In genomic region chr9:114323849-114324248, GRCh38 we compare ENCODE assay signal across 12 cellular contexts. TPM values are rescaled to one million over a fixed set of nuclear protein-coding genes. Genes with fewer than 3 reads are reported as not detected.
"Had no signal": no experiment of that assay in that cellular context is flagged by ENCODE, and none has a peak within 500 bp of the region (broad histone marks: within the 10 kb centered on the region; RNA-seq: fewer than 3 reads in every experiment).

No MANE protein-coding gene starts in this region.

RNA-seq across cellular contexts. Expression of gene ORM1, which starts 1.0 kb away (rescaled TPM):
- total RNA-seq: cerebellum, dermis blood vessel endothelial cell, glomerular endothelial cell, left colon, left ventricle myocardium inferior, lower leg skin, lung microvascular endothelial cell, mesothelial cell of epicardium had no signal
- polyA plus RNA-seq: keratinocyte had no signal

RNA-seq across cellular contexts. Expression of gene ORM2, which starts 5.8 kb away (rescaled TPM):
- total RNA-seq: cerebellum, dermis blood vessel endothelial cell, esophagus squamous epithelium, glomerular endothelial cell, heart right ventricle, left colon, left ventricle myocardium inferior, lower leg skin, lung microvascular endothelial cell, mesenteric fat pad, mesothelial cell of epicardium had no signal
- polyA plus RNA-seq: keratinocyte had no signal
